8 cellular contexts compared by ENCODE assay signal in the genomic region with DNA sequence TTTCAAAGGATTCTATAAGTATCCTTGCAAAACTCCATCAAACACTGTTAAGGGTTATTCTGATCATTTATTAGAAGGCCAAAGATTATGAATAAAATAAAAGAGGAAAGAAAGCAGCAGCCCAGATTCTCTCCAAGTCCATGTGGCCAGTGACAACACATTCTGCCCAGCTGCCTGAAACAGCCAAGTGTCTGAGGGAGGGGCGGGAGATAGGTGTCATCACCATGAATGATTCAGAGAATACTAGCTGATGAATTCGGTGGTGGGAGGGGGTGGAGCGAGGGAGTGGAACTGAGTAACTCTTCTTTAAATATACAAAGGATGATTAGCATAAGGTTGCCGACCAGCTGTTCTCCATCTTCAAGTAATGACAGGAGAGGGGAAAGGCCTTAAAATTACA. TPM values are rescaled to one million over a fixed set of nuclear protein-coding genes. Genes with fewer than 3 reads are reported as not detected.
A peak's percentile ranks its signal among the peaks of the same experiment; 100 is the strongest.
DNase-seq lines count a peak whose midpoint lies in the region; ATAC-seq, FAIRE-seq and TF ChIP-seq lines count a peak whose summit lies in the region.

No MANE protein-coding gene starts in this region.

- peak overlapping the region; percentile 60 for H3K4me2 ChIP-seq in astrocyte (ENCODE audit: low read length)

- H3K27ac Mint-ChIP-seq in astrocyte (ENCODE audit: unreplicated experiment), result peak overlapping the region; percentile 88

- H3K9ac ChIP-seq in astrocyte (ENCODE audit: low read length), result peak overlapping the region; percentile 62

- H3K27me3 ChIP-seq in astrocyte (ENCODE audit: insufficient read depth, low read length), result no peaks in the 10 kb centered on the region

- H2AFZ ChIP-seq in astrocyte (ENCODE audit: low read depth, low read length), result no peak overlapping the region

- H3K36me3 ChIP-seq in astrocyte (ENCODE audit: insufficient read depth, low read length), result peaks cover 33% of the 10 kb centered on the region

- H3K27ac ChIP-seq in astrocyte (ENCODE audit: low read depth, low read length), result peak overlapping the region; percentile 81

- H3K4me1 ChIP-seq in astrocyte (ENCODE audit: insufficient read depth, low read length), result peaks cover 52% of the 10 kb centered on the region

- ATAC-seq in HG03354 (IDR thresholded peaks at IDR 0.05; ENCODE audit: poor library complexity, severe bottlenecking, unreplicated experiment), result peak; percentile 55
- ATAC-seq in GM18868 (IDR thresholded peaks at IDR 0.05; ENCODE audit: unreplicated experiment), result no peak
- ATAC-seq in GM19328 (IDR thresholded peaks at IDR 0.05; ENCODE audit: unreplicated experiment), result no peak
- ATAC-seq in GM21717 (IDR thresholded peaks at IDR 0.05; ENCODE audit: unreplicated experiment), result no peak

- peaks cover 84% of the 10 kb centered on the region for H3K79me2 ChIP-seq in astrocyte (ENCODE audit: insufficient read depth, low read length)

- H3K9me3 ChIP-seq in astrocyte (ENCODE audit: insufficient read depth, low read depth, low read length), result no peaks in the 10 kb centered on the region

- peak; percentile 83 for DNase-seq in A172 (ENCODE audit: low spot score)
- DNase-seq in astrocyte (ENCODE audit: low read depth), result peak; percentile 96
- peak; percentile 79 for DNase-seq in left kidney (ENCODE audit: low read depth, low spot score)
- DNase-seq in NCI-H146 treated with DMSO at 0.1 percent for 48 hours (lab: John Stamatoyannopoulos, UW; ENCODE audit: unreplicated experiment), result no peak

- H3K9me3 Mint-ChIP-seq in astrocyte (ENCODE audit: unreplicated experiment), result no peaks in the 10 kb centered on the region

- H3K4me3 Mint-ChIP-seq in astrocyte (ENCODE audit: unreplicated experiment), result no peak overlapping the region

- no peaks in the 10 kb centered on the region for H4K20me1 ChIP-seq in astrocyte (ENCODE audit: insufficient read depth, low read length)

- H3K27me3 Mint-ChIP-seq in astrocyte (ENCODE audit: low read depth, unreplicated experiment), result no peaks in the 10 kb centered on the region

- no peak overlapping the region for H3K4me3 ChIP-seq in astrocyte (ENCODE audit: insufficient read depth, low read depth, low read length)

- peaks cover 56% of the 10 kb centered on the region for H3K4me1 Mint-ChIP-seq in astrocyte (ENCODE audit: low read depth, unreplicated experiment)

- TF ChIP-seq CTCF in astrocyte (IDR thresholded peaks at IDR 0.05; ENCODE audit: insufficient read depth, low read depth, low read length), result no peak

- H3K36me3 Mint-ChIP-seq in astrocyte (ENCODE audit: low read depth, unreplicated experiment), result peaks cover 16% of the 10 kb centered on the region

- no peak for FAIRE-seq in astrocyte (lab: Jason Lieb, UNC)

RNA-seq across cellular contexts. Expression of a gene that starts 21.2 kb away (rescaled TPM):
- 22.3 and 27.2 TPM in 2 replicates for total RNA-seq in A172 (2014; rRNA removed; shearing (Covaris generic))
- total RNA-seq in astrocyte, result 185 and 188 TPM in 2 replicates
